In genomic region chr15:101272584-101272983, GRCh38 we compare ENCODE assay signal across 25 cellular contexts. TPM values are rescaled to one million over a fixed set of nuclear protein-coding genes. Genes with fewer than 3 reads are reported as not detected.
DNase-seq lines count a peak whose midpoint lies in the region; ATAC-seq, FAIRE-seq and TF ChIP-seq lines count a peak whose summit lies in the region.
"Had no signal": no experiment of that assay in that cellular context is flagged by ENCODE, and none has a peak within 500 bp of the region (broad histone marks: within the 10 kb centered on the region; RNA-seq: fewer than 3 reads in every experiment).

No MANE protein-coding gene starts in this region.

- H3K27me3 Mint-ChIP-seq in GM23338 (ENCODE audit: insufficient read depth, low read depth, poor library complexity) = peaks cover 8% of the 10 kb centered on the region
- H3K27me3 Mint-ChIP-seq: B cell; CD8-positive, alpha-beta memory T cell; IgD-negative memory B cell had no signal

- H3K4me3 ChIP-seq in A549 (no peak overlapping the region), GM23338 (no peak overlapping the region)
- H3K4me3 ChIP-seq: GM12878 had no signal

- TF ChIP-seq POLR2A in A549 (IDR thresholded peaks at IDR 0.05; ENCODE audit: low read length) = no peak

- CTCF ChIA-PET in A549 (lab: Yijun Ruan, JAX) = interaction anchor here (1.3 to 3.8 kb wide), 6 partner anchors 9 to 257 kb away, joined by 3 to 19 read pairs (median 6); no protein-coding TSS in a partner anchor

- TF ChIP-seq RAD21 in A549 (conservative IDR thresholded peaks at IDR 0.05 in 1 of 2, IDR thresholded peaks at IDR 0.05 in 1 of 2) = no peak

- H3F3A ChIP-seq in GM23338 (replicated peaks; ENCODE audit: low read depth) = peaks cover 32% of the 10 kb centered on the region

- H3K9me3 Mint-ChIP-seq in GM23338 = no peaks in the 10 kb centered on the region
- H3K9me3 Mint-ChIP-seq: CD8-positive, alpha-beta memory T cell; HFFc6; IgD-negative memory B cell had no signal

- H3K79me2 ChIP-seq in GM23338 (replicated peaks; ENCODE audit: insufficient read depth) = peaks cover 19% of the 10 kb centered on the region

- H2AFZ ChIP-seq in GM23338 = no peak overlapping the region

- H3K27me3 ChIP-seq in GM23338 (ENCODE audit: insufficient read depth) = no peaks in the 10 kb centered on the region

- WGBS in A549 (ENCODE audit: missing lambda C conversion rate) = 93% methylated on average over 9 of the region's 9 CpGs

- H3K9me2 ChIP-seq in GM23338 (ENCODE audit: insufficient read depth) = no peaks in the 10 kb centered on the region

- TF ChIP-seq CTCF in A549 (IDR thresholded peaks at IDR 0.05) = no peak
- no peak for TF ChIP-seq CTCF in GM23338 (conservative IDR thresholded peaks at IDR 0.05; ENCODE audit: low read depth in 2 of 2)

- ATAC-seq in A549 (no peak), HG03442 (IDR thresholded peaks at IDR 0.05; ENCODE audit: unreplicated experiment) (no peak), GM23338 (no peak), GM18858 (IDR thresholded peaks at IDR 0.05; ENCODE audit: unreplicated experiment) (no peak)
- ATAC-seq: GM12878, HCT116 had no signal

- no peak for FAIRE-seq in A549 (lab: Jason Lieb, UNC)
- FAIRE-seq: GM12878, HTR-8/SVneo had no signal

- peaks cover 61% of the 10 kb centered on the region for H3K36me3 Mint-ChIP-seq in GM23338 (ENCODE audit: low read depth)

- no peak overlapping the region for H3K27ac Mint-ChIP-seq in GM23338
- H3K27ac Mint-ChIP-seq: B cell, HFFc6, IgD-negative memory B cell had no signal

- peaks cover 46% of the 10 kb centered on the region for H3K36me3 ChIP-seq in GM23338 (ENCODE audit: insufficient read depth)

- H3K27ac ChIP-seq in A549 (no peak overlapping the region), GM23338 (ENCODE audit: low read depth) (no peak overlapping the region)

- no peak for TF ChIP-seq EP300 in A549 (IDR thresholded peaks at IDR 0.05)

- DNase-seq in activated CD8-positive, alpha-beta memory T cell treated with anti-CD3 and anti-CD28 coated beads, Interleukin-2, amount 50 U/mL, for 48 hours = peak; percentile 25
- no peak for DNase-seq in activated CD8-positive, alpha-beta memory T cell treated with anti-CD3 and anti-CD28 coated beads, Interleukin-2, amount 50 U/mL, for 4 hours
- DNase-seq in A549 (ENCODE audit: low read depth in 1 of 2, low spot score in 1 of 2) = no peak
- DNase-seq in SK-N-DZ (ENCODE audit: low spot score) = peak; percentile 98
- peak; percentile 35 for DNase-seq in left kidney (ENCODE audit: low read depth, low spot score)
- DNase-seq in GM23338 (ENCODE audit: low spot score) = no peak
- DNase-seq: 8988T; C1 segment of cervical spinal cord; CD4-positive, CD25-positive, alpha-beta regulatory T cell; CD8-positive, alpha-beta memory T cell; COR-L47; DMS 273 treated with DMSO at 0.1 percent for 48 hours; DMS53; DND-41; EL; GOT3; H7; HFFc6 had no signal

- POLR2A ChIA-PET in A549 (lab: Yijun Ruan, JAX) = no interaction called here

- H4K20me1 ChIP-seq in GM23338 (replicated peaks; ENCODE audit: insufficient read depth) = peaks cover 4% of the 10 kb centered on the region

- H3K9me3 ChIP-seq in A549 = no peaks in the 10 kb centered on the region

- peaks cover 9% of the 10 kb centered on the region for H3K4me1 ChIP-seq in A549
- H3K4me1 ChIP-seq in GM23338 (ENCODE audit: insufficient read depth) = peaks cover 8% of the 10 kb centered on the region

- no peak overlapping the region for H3K4me3 Mint-ChIP-seq in GM23338
- H3K4me3 Mint-ChIP-seq: B cell; CD4-positive, CD25-positive, alpha-beta regulatory T cell; HFFc6; IgD-negative memory B cell had no signal

- no peak overlapping the region for H3K4me2 ChIP-seq in A549
- no peak overlapping the region for H3K4me2 ChIP-seq in GM23338

- H3K4me1 Mint-ChIP-seq in GM23338 = peaks cover 3% of the 10 kb centered on the region

TF ChIP-seq in A549, 52 proteins besides CTCF, POLR2A, EP300 and RAD21:
- TF ChIP-seq EHF (CRISPR knock-in tag; IDR thresholded peaks at IDR 0.05) (no peak), BCL3 (IDR thresholded peaks at IDR 0.05) (0 out of 3 replicates have a peak, but pooled peaks have one; percentile 17)

TF ChIP-seq in GM23338, 12 proteins besides CTCF, POLR2A, EP300 and RAD21:
- TF ChIP-seq CREB1 (CRISPR knock-in tag; IDR thresholded peaks at IDR 0.05; ENCODE audit: low read depth) = no peak
- no peak for TF ChIP-seq ETS1 (IDR thresholded peaks at IDR 0.05)
- TF ChIP-seq EZH2phosphoT487 (IDR thresholded peaks at IDR 0.05; ENCODE audit: unreplicated experiment) = no peak
- TF ChIP-seq POLR2AphosphoS5 (IDR thresholded peaks at IDR 0.05; ENCODE audit: low read depth) = no peak
- TF ChIP-seq EZH2 (IDR thresholded peaks at IDR 0.05; ENCODE audit: low read depth, unreplicated experiment) = no peak
- no peak for TF ChIP-seq ZNF114 (CRISPR knock-in tag; IDR thresholded peaks at IDR 0.05)
- no peak for TF ChIP-seq REST (IDR thresholded peaks at IDR 0.05; ENCODE audit: unreplicated experiment)
- no peak for TF ChIP-seq JUNB (IDR thresholded peaks at IDR 0.05; ENCODE audit: unreplicated experiment)

RNA-seq across cellular contexts. Expression of gene SELENOS, which starts 4.7 kb away (rescaled TPM):
- polyA plus RNA-seq in A549 (2011; rRNA removed) (128 and 184 TPM in 2 replicates), A549 (2017; fragmentation: RNase III; extraction: RNeasy Plus Mini Kit Qiagen cat#74134 plus additional on column Dnase treatment) (90.2 to 97.9 TPM (median 93.9 TPM) in 3 replicates), GM23338 (2016; fragmentation: Nextera tagmentation; extraction: Ambion mirVana) (106 and 108 TPM in 2 replicates)
- 111 and 113 TPM in 2 replicates for polyA plus RNA-seq in A549 (2012; cell fraction: cytosol; rRNA removed)
- 79.1 and 85.8 TPM in 2 replicates for polyA plus RNA-seq in A549 (2012; cell fraction: nucleus; rRNA removed)
- 43.3 and 43.9 TPM in 2 replicates for polyA minus RNA-seq in A549 (2011; rRNA and poly(A)+ RNA removed)
- 102 and 112 TPM in 2 replicates for polyA plus RNA-seq in SK-N-DZ (2014; cell fraction: cytosol; rRNA removed)
- polyA plus RNA-seq in SK-N-DZ (2014; cell fraction: nucleus; rRNA removed) = 59.7 and 105 TPM in 2 replicates
- total RNA-seq in GM23338 (2014; rRNA removed; shearing (Covaris generic)) = 37.0 and 77.2 TPM in 2 replicates

RNA-seq across cellular contexts. Expression of gene CHSY1, which starts 20.7 kb away (rescaled TPM):
- polyA plus RNA-seq in A549 (2011; rRNA removed) = 27.9 and 28.1 TPM in 2 replicates
- 11.2 and 13.5 TPM in 2 replicates for polyA plus RNA-seq in A549 (2012; cell fraction: cytosol; rRNA removed)
- 4.6 and 8.0 TPM in 2 replicates for polyA plus RNA-seq in A549 (2012; cell fraction: nucleus; rRNA removed)
- 16.0 to 17.7 TPM (median 17.4 TPM) in 3 replicates for polyA plus RNA-seq in A549 (2017; fragmentation: RNase III; extraction: RNeasy Plus Mini Kit Qiagen cat#74134 plus additional on column Dnase treatment)
- polyA minus RNA-seq in A549 (2011; rRNA and poly(A)+ RNA removed) = 22.0 and 23.6 TPM in 2 replicates
- polyA plus RNA-seq in SK-N-DZ (2014; cell fraction: cytosol; rRNA removed) = 13.0 and 14.0 TPM in 2 replicates
- 5.8 and 7.6 TPM in 2 replicates for polyA plus RNA-seq in SK-N-DZ (2014; cell fraction: nucleus; rRNA removed)
- total RNA-seq in GM23338 (2014; rRNA removed; shearing (Covaris generic)) = 45.4 and 47.7 TPM in 2 replicates
- 9.8 and 11.6 TPM in 2 replicates for polyA plus RNA-seq in GM23338 (2016; fragmentation: Nextera tagmentation; extraction: Ambion mirVana)

RNA-seq across cellular contexts. Expression of gene SNRPA1, which starts 22.5 kb away (rescaled TPM):
- polyA plus RNA-seq in A549 (2011; rRNA removed) = 127 and 177 TPM in 2 replicates
- polyA plus RNA-seq in A549 (2012; cell fraction: cytosol; rRNA removed) = 108 and 131 TPM in 2 replicates
- 70.6 and 116 TPM in 2 replicates for polyA plus RNA-seq in A549 (2012; cell fraction: nucleus; rRNA removed)
- 137 to 142 TPM (median 140 TPM) in 3 replicates for polyA plus RNA-seq in A549 (2017; fragmentation: RNase III; extraction: RNeasy Plus Mini Kit Qiagen cat#74134 plus additional on column Dnase treatment)
- polyA minus RNA-seq in A549 (2011; rRNA and poly(A)+ RNA removed) = 23.9 and 24.0 TPM in 2 replicates
- 13.0 and 29.3 TPM in 2 replicates for polyA plus RNA-seq in SK-N-DZ (2014; cell fraction: cytosol; rRNA removed)
- 37.4 and 83.8 TPM in 2 replicates for polyA plus RNA-seq in SK-N-DZ (2014; cell fraction: nucleus; rRNA removed)
- total RNA-seq in GM23338 (2014; rRNA removed; shearing (Covaris generic)) = 128 and 170 TPM in 2 replicates
- polyA plus RNA-seq in GM23338 (2016; fragmentation: Nextera tagmentation; extraction: Ambion mirVana) = 313 and 361 TPM in 2 replicates

Comparison
In these comparisons a context has a peak if more than half of its experiments do, and no peak if none do; other contexts are left out.
1. DNase-seq: peak in activated CD8-positive, alpha-beta memory T cell treated with anti-CD3 and anti-CD28 coated beads, Interleukin-2, amount 50 U/mL, for 48 hours (single experiment), SK-N-DZ (single experiment) and left kidney (single experiment); none in activated CD8-positive, alpha-beta memory T cell treated with anti-CD3 and anti-CD28 coated beads, Interleukin-2, amount 50 U/mL, for 4 hours (single experiment), A549 (0 of 2) and GM23338 (single experiment).